ENCODE assay signal across 2 cellular contexts in genomic region chr16:23316232-23316631, GRCh38.
TF ChIP-seq lines count a peak whose summit lies in the region.

No MANE protein-coding gene starts in this region.

TF ChIP-seq in GM12891, 5 proteins besides CTCF, POLR2A, EP300 and RAD21 (continued from another document):
- TF ChIP-seq SPI1 (IDR thresholded peaks at IDR 0.05; ENCODE audit: low read depth, low read length), result no peak
- no peak for TF ChIP-seq POLR2AphosphoS5 (IDR thresholded peaks at IDR 0.05; ENCODE audit: low read depth, low read length)

TF ChIP-seq in IMR-90, 13 proteins besides CTCF, POLR2A, EP300 and RAD21 (continued from another document):
- TF ChIP-seq RCOR1 (IDR thresholded peaks at IDR 0.05; ENCODE audit: insufficient replicate concordance, low read length) (no peak), CEBPB (IDR thresholded peaks at IDR 0.05; ENCODE audit: low read depth, low read length) (no peak), NFE2L2 (IDR thresholded peaks at IDR 0.05; ENCODE audit: low read depth, low read length) (no peak), MAZ (IDR thresholded peaks at IDR 0.05; ENCODE audit: borderline replicate concordance, low read depth, low read length) (no peak), BHLHE40 (IDR thresholded peaks at IDR 0.05; ENCODE audit: low read depth, low read length) (no peak), SMC3 (IDR thresholded peaks at IDR 0.05; ENCODE audit: low read depth, low read length) (no peak), CHD1 (IDR thresholded peaks at IDR 0.05; ENCODE audit: low read depth, low read length) (no peak), RFX5 (IDR thresholded peaks at IDR 0.05; ENCODE audit: low read depth, low read length) (no peak), USF2 (IDR thresholded peaks at IDR 0.05; ENCODE audit: low read depth, low read length) (no peak), FOS (IDR thresholded peaks at IDR 0.05; ENCODE audit: low read depth, low read length) (no peak), MXI1 (IDR thresholded peaks at IDR 0.05; ENCODE audit: borderline replicate concordance, low read depth, low read length) (no peak), ELK1 (IDR thresholded peaks at IDR 0.05; ENCODE audit: borderline replicate concordance, low read depth, low read length) (no peak)
